In the genomic region with DNA sequence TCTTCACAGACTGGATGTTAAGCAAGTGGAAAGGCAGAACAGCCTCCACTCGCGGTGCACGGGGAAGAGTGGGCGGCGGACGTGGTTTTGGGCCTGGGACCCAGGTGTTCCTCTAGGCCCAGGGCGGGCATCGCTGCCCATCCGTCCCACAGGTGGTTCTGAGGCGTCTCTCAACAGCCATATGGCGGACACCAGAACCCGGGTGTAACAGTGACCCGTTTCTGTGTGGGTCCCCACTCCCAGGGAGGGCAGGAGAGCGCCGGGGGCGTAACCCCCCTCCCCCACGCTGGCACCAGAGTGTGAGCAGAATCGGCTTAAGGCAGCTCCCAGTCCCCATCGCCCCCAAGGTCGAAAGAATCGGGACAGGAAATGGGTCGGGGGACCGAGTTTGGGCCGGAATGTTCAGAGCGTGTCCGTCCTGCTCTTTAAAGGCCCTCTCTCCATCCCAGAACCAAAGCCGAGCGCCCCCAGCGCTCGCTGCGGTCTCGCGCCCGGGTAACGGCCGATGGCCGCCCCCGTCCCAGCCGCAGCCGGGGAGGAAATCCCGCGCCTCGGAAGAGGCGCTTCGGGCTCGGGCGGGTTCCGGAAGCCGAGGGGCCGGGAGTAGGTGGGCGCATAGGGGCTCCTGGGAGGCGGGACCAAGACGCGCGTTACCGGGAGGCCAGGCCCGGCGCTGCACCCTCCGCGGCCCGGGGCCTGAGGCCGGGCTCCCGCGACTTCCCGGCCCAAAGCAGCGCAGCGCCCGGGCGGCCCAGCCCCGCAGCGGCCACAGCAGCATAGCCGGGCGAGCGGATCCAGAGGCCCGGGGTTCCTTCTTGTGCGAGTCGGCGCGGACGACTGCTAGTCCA, we compare ENCODE assay signal across 8 cellular contexts. TPM values are rescaled to one million over a fixed set of nuclear protein-coding genes. Genes with fewer than 3 reads are reported as not detected.
A peak's percentile ranks its signal among the peaks of the same experiment; 100 is the strongest.
DNase-seq lines count a peak whose midpoint lies in the region; ATAC-seq and TF ChIP-seq lines count a peak whose summit lies in the region.

A gene (minus strand): TSS at position 839 of the 848 bp plus-strand sequence. CDS start 61 bp downstream, at position 778.

- H3K4me3 ChIP-seq in Caco-2 (ENCODE audit: low read depth, low read length) (peak within 1 kb of the TSS; percentile 70), SJCRH30 (peak within 1 kb of the TSS; percentile 72), neural cell (ENCODE audit: low read length) (peak within 1 kb of the TSS; percentile 74)

- H3K4me3 Mint-ChIP-seq in Caco-2 (ENCODE audit: unreplicated experiment), result peak within 1 kb of the TSS; percentile 76
- peak within 1 kb of the TSS; percentile 78 for H3K4me3 Mint-ChIP-seq in activated naive CD4-positive, alpha-beta T cell treated with anti-CD3 and anti-CD28 coated beads, Interleukin-2, amount 10 ng/mL, durations not matched to agents 7 days and 5 days

- H3K36me3 ChIP-seq in Caco-2 (ENCODE audit: control insufficient read depth, insufficient read depth, low read length) (no peaks in the 10 kb centered on the region), SJCRH30 (no peaks in the 10 kb centered on the region), neural cell (ENCODE audit: insufficient read depth, low read length) (no peaks in the 10 kb centered on the region)

- H3K9me3 Mint-ChIP-seq in Caco-2 (ENCODE audit: unreplicated experiment), result no peaks in the 10 kb centered on the region
- no peaks in the 10 kb centered on the region for H3K9me3 Mint-ChIP-seq in activated naive CD4-positive, alpha-beta T cell treated with anti-CD3 and anti-CD28 coated beads, Interleukin-2, amount 10 ng/mL, durations not matched to agents 7 days and 5 days

- H3K9ac ChIP-seq in neural cell (ENCODE audit: low read length), result peak within 1 kb of the TSS; percentile 79

- no peaks in the 10 kb centered on the region for H4K20me1 ChIP-seq in neural cell (ENCODE audit: insufficient read depth)

- no peaks in the 10 kb centered on the region for H3K27me3 ChIP-seq in Caco-2 (replicated peaks; ENCODE audit: control insufficient read depth, insufficient read depth, low read length)
- H3K27me3 ChIP-seq in SJCRH30, result no peaks in the 10 kb centered on the region
- no peaks in the 10 kb centered on the region for H3K27me3 ChIP-seq in neural cell (ENCODE audit: insufficient read depth, low read depth, low read length)

- peaks cover 33% of the 10 kb centered on the region for H3K36me3 Mint-ChIP-seq in Caco-2 (ENCODE audit: insufficient read depth, unreplicated experiment)
- peaks cover 27% of the 10 kb centered on the region for H3K36me3 Mint-ChIP-seq in activated naive CD4-positive, alpha-beta T cell treated with anti-CD3 and anti-CD28 coated beads, Interleukin-2, amount 10 ng/mL, durations not matched to agents 7 days and 5 days

- peak within 1 kb of the TSS; percentile 88 for H2AFZ ChIP-seq in neural cell (ENCODE audit: low read depth, low read length)

- peak; percentile 20 for TF ChIP-seq RAD21 in neural cell (conservative IDR thresholded peaks at IDR 0.05)

- H3K27ac Mint-ChIP-seq in Caco-2 (ENCODE audit: unreplicated experiment), result peak within 1 kb of the TSS; percentile 77
- peak within 1 kb of the TSS; percentile 75 for H3K27ac Mint-ChIP-seq in activated naive CD4-positive, alpha-beta T cell treated with anti-CD3 and anti-CD28 coated beads, Interleukin-2, amount 10 ng/mL, durations not matched to agents 7 days and 5 days

- no peaks in the 10 kb centered on the region for H3K79me2 ChIP-seq in neural cell (replicated peaks; ENCODE audit: insufficient read depth, low read length)

- DNase-seq in Caco-2, result peak; percentile 64 to 74
- peak; percentile 85 for DNase-seq in SJCRH30
- DNase-seq in activated naive CD4-positive, alpha-beta T cell treated with anti-CD3 and anti-CD28 coated beads, Interleukin-2, amount 10 ng/mL, durations not matched to agents 7 days and 5 days, result peak; percentile 69
- peak; percentile 40 for DNase-seq in foreskin melanocyte
- DNase-seq in SKM-1 (lab: John Stamatoyannopoulos, UW; ENCODE audit: unreplicated experiment), result no peak

- POLR2A ChIA-PET in Caco-2 (lab: Charles Lee), result no interaction called here

- H3K27me3 Mint-ChIP-seq in Caco-2 (ENCODE audit: insufficient read depth, unreplicated experiment), result no peaks in the 10 kb centered on the region
- peaks cover 4% of the 10 kb centered on the region for H3K27me3 Mint-ChIP-seq in activated naive CD4-positive, alpha-beta T cell treated with anti-CD3 and anti-CD28 coated beads, Interleukin-2, amount 10 ng/mL, durations not matched to agents 7 days and 5 days

- TF ChIP-seq CTCF in Caco-2 (IDR thresholded peaks at IDR 0.05; ENCODE audit: insufficient read depth in 1 of 2, low read depth in 1 of 2, low read length in 1 of 2, severe bottlenecking in 1 of 2, unreplicated experiment in 1 of 2) (peak in 1 of 2 experiments; percentile 44), neural cell (IDR thresholded peaks at IDR 0.05; ENCODE audit: poor library complexity, severe bottlenecking) (peak; percentile 51), subcutaneous adipose tissue (IDR thresholded peaks at IDR 0.05; ENCODE audit: low read depth) (no peak)

- ATAC-seq in HG02763 (IDR thresholded peaks at IDR 0.05; ENCODE audit: unreplicated experiment), result peak; percentile 27

- H3K9me2 ChIP-seq in neural cell (ENCODE audit: insufficient read depth, low read length), result no peaks in the 10 kb centered on the region

- no peaks in the 10 kb centered on the region for H3F3A ChIP-seq in neural cell (ENCODE audit: insufficient read depth, low read length, poor library complexity, severe bottlenecking)

- H3K27ac ChIP-seq in SJCRH30 (peak within 1 kb of the TSS; percentile 79), neural cell (ENCODE audit: low read length) (peak within 1 kb of the TSS; percentile 54)

- no peak for TF ChIP-seq EP300 in neural cell (conservative IDR thresholded peaks at IDR 0.05; ENCODE audit: poor library complexity, severe bottlenecking)

- H3K4me2 ChIP-seq in neural cell (ENCODE audit: low read length), result peak within 1 kb of the TSS; percentile 51

- H3K9me3 ChIP-seq in Caco-2 (no peaks in the 10 kb centered on the region), SJCRH30 (replicated peaks) (no peaks in the 10 kb centered on the region), neural cell (ENCODE audit: low read length) (no peaks in the 10 kb centered on the region)

- intact Hi-C loops in Caco-2 (cut with micrococcal nuclease; ENCODE audit: unreplicated experiment), result loop anchor here (5.0 kb wide), 1 partner anchor 53 kb away; a partner anchor contains a TSS

- TSS peak; percentile 40 for BruUV-seq in Caco-2 (replicated peaks; lab: Mats Ljungman, UMichigan)

- H3K4me1 Mint-ChIP-seq in Caco-2 (ENCODE audit: low read depth, unreplicated experiment), result peaks cover 32% of the 10 kb centered on the region
- H3K4me1 Mint-ChIP-seq in activated naive CD4-positive, alpha-beta T cell treated with anti-CD3 and anti-CD28 coated beads, Interleukin-2, amount 10 ng/mL, durations not matched to agents 7 days and 5 days, result peaks cover 59% of the 10 kb centered on the region

- CTCF ChIA-PET in Caco-2 (lab: Charles Lee), result no interaction called here
- CTCF ChIA-PET in activated naive CD4-positive, alpha-beta T cell treated with anti-CD3 and anti-CD28 coated beads, Interleukin-2, amount 10 ng/mL, durations not matched to agents 7 days and 5 days (lab: Charles Lee), result interaction anchor here (1.0 to 4.4 kb wide), 6 partner anchors 27 to 54 kb away, joined by 3 to 39 read pairs (median 3); no protein-coding TSS in a partner anchor

- H3K4me1 ChIP-seq in Caco-2 (peaks cover 28% of the 10 kb centered on the region), SJCRH30 (peaks cover 11% of the 10 kb centered on the region)

TF ChIP-seq in neural cell, 6 proteins besides CTCF, POLR2A, EP300 and RAD21:
- TF ChIP-seq MXI1 (conservative IDR thresholded peaks at IDR 0.05; ENCODE audit: poor library complexity, severe bottlenecking) (peak; percentile 48), POLR2AphosphoS5 (IDR thresholded peaks at IDR 0.05) (peak; percentile 48), TAF1 (IDR thresholded peaks at IDR 0.05; ENCODE audit: low read depth) (no peak), EZH2 (IDR thresholded peaks at IDR 0.05; ENCODE audit: borderline replicate concordance, insufficient read depth, low read length, poor library complexity, severe bottlenecking) (no peak), SMC3 (conservative IDR thresholded peaks at IDR 0.05; ENCODE audit: poor library complexity) (peak; percentile 24)
- TF ChIP-seq, protein P1, sequence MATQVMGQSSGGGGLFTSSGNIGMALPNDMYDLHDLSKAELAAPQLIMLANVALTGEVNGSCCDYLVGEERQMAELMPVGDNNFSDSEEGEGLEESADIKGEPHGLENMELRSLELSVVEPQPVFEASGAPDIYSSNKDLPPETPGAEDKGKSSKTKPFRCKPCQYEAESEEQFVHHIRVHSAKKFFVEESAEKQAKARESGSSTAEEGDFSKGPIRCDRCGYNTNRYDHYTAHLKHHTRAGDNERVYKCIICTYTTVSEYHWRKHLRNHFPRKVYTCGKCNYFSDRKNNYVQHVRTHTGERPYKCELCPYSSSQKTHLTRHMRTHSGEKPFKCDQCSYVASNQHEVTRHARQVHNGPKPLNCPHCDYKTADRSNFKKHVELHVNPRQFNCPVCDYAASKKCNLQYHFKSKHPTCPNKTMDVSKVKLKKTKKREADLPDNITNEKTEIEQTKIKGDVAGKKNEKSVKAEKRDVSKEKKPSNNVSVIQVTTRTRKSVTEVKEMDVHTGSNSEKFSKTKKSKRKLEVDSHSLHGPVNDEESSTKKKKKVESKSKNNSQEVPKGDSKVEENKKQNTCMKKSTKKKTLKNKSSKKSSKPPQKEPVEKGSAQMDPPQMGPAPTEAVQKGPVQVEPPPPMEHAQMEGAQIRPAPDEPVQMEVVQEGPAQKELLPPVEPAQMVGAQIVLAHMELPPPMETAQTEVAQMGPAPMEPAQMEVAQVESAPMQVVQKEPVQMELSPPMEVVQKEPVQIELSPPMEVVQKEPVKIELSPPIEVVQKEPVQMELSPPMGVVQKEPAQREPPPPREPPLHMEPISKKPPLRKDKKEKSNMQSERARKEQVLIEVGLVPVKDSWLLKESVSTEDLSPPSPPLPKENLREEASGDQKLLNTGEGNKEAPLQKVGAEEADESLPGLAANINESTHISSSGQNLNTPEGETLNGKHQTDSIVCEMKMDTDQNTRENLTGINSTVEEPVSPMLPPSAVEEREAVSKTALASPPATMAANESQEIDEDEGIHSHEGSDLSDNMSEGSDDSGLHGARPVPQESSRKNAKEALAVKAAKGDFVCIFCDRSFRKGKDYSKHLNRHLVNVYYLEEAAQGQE (IDR thresholded peaks at IDR 0.05; ENCODE audit: borderline replicate concordance), result no peak
TF ChIP-seq in neural cell: peak in this region for 3.

RNA-seq across cellular contexts. Expression of the gene that starts here (rescaled TPM):
- total RNA-seq in Caco-2 (2022) (18.2 and 19.3 TPM in 2 replicates), subcutaneous adipose tissue (100 to 1,000 TPM in 2 of 4 donors, 10 to 100 TPM in 2; 63.6 to 118 (median 92.4) TPM)
- total RNA-seq in SJCRH30 (2014; rRNA removed; shearing (Covaris generic)), result 14.8 and 16.0 TPM in 2 replicates
- polyA plus RNA-seq in neural cell, result 15.9 and 17.8 TPM in 2 replicates
- polyA minus RNA-seq in neural cell, result 12.4 and 14.9 TPM in 2 replicates
